ENCODE assay signal across 8 cellular contexts in the genomic region with DNA sequence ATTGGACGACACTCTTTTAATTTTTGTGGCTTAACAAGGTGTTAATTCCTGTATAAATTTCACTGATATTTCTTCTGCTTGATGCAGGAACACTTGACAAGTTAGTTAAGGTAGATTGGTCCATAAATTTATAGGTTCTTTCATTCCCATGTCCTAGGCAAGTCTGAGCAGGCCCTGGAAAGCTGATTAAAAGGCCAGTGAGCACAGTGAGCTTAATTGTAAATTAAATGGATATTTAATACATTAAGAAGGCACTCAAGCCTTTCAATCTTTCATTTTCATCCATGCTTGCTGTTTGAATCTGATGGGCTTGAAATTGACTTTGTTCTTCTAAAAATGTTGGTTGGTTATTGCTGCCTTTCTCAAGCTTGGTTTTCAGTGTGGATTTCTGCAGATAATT.
DNase-seq lines count a peak whose midpoint lies in the region; ATAC-seq and TF ChIP-seq lines count a peak whose summit lies in the region.
"Not testable (repeated sequence)": the region's sequence is repeated elsewhere in the genome, so short reads cannot be mapped to it uniquely, and the experiment has no call there.

No MANE protein-coding gene starts in this region.

- not testable (repeated sequence) for H3K4me3 Mint-ChIP-seq in CD4-positive, alpha-beta T cell; WTC11; MCF 10A (ENCODE audit: unreplicated experiment); nephron progenitor cell
- H3K4me3 Mint-ChIP-seq in IgD-negative memory B cell = peak overlapping the region in 1 of 4 donors; percentile 61

- not testable (repeated sequence) for H3K27me3 ChIP-seq in CD4-positive, alpha-beta T cell (ENCODE audit: control insufficient read depth, insufficient read depth, low read length); left ventricle myocardium inferior (ENCODE audit: low read depth); thyroid gland

- H3K4me3 ChIP-seq in left ventricle myocardium inferior; thyroid gland (replicated peaks in 1 of 3): not testable (repeated sequence)

- H3K9me3 ChIP-seq in CD4-positive, alpha-beta T cell (ENCODE audit: control insufficient read depth, low read length); left ventricle myocardium inferior (replicated peaks); thyroid gland: not testable (repeated sequence)

- H3K4me1 Mint-ChIP-seq in CD4-positive, alpha-beta T cell (ENCODE audit: low read depth) = peaks cover 70% of the 10 kb centered on the region
- peaks cover 49 to 75% (median 59%) of the 10 kb centered on the region in 3 donors for H3K4me1 Mint-ChIP-seq in IgD-negative memory B cell
- H3K4me1 Mint-ChIP-seq in WTC11 = peaks cover 46% of the 10 kb centered on the region
- peaks cover 33% of the 10 kb centered on the region for H3K4me1 Mint-ChIP-seq in MCF 10A (ENCODE audit: insufficient read depth, unreplicated experiment)
- H3K4me1 Mint-ChIP-seq in nephron progenitor cell = peaks cover 87% of the 10 kb centered on the region

- not testable (repeated sequence) for H3K27ac ChIP-seq in CD4-positive, alpha-beta T cell (ENCODE audit: low read depth, low read length)
- H3K27ac ChIP-seq in left ventricle myocardium inferior (replicated peaks) (peak overlapping the region; percentile 52), thyroid gland (peak overlapping the region in 2 of 3 donors; percentile 64 to 76)

- peak overlapping the region; percentile 1 for H3K27ac Mint-ChIP-seq in CD4-positive, alpha-beta T cell
- peak overlapping the region in 2 of 3 donors; percentile 23 to 71 for H3K27ac Mint-ChIP-seq in IgD-negative memory B cell
- peak overlapping the region; percentile 90 for H3K27ac Mint-ChIP-seq in WTC11
- peak overlapping the region; percentile 24 for H3K27ac Mint-ChIP-seq in MCF 10A (ENCODE audit: low read depth, unreplicated experiment)
- H3K27ac Mint-ChIP-seq in nephron progenitor cell = peak overlapping the region; percentile 92

- not testable (repeated sequence) for DNase-seq in CD4-positive, alpha-beta T cell; WTC11 (ENCODE audit: low spot score); MCF 10A (ENCODE audit: unreplicated experiment); left ventricle myocardium inferior; nephron progenitor cell; thyroid gland
- DNase-seq in NCI-H82 (lab: John Stamatoyannopoulos, UW) = peak; percentile 78

- H3K27me3 Mint-ChIP-seq in CD4-positive, alpha-beta T cell; IgD-negative memory B cell; WTC11 (ENCODE audit: low read depth); MCF 10A (ENCODE audit: insufficient read depth, unreplicated experiment); nephron progenitor cell (ENCODE audit: low read depth, poor library complexity): not testable (repeated sequence)

- POLR2A ChIA-PET in CD4-positive, alpha-beta T cell (lab: Charles Lee) = not testable (repeated sequence)
- POLR2A ChIA-PET in WTC11 (lab: Charles Lee) (interaction anchor here (0.5 kb wide), 1 partner anchor 208 kb away, joined by 5 read pairs; no protein-coding TSS in a partner anchor), MCF 10A (lab: Yijun Ruan, JAX) (interaction anchor here (0.7 to 1.1 kb wide), 2 partner anchors 9 to 13 kb away, joined by 3 to 4 read pairs; no protein-coding TSS in a partner anchor)

- H3K36me3 Mint-ChIP-seq in CD4-positive, alpha-beta T cell (ENCODE audit: low read depth) = peaks cover 17% of the 10 kb centered on the region
- not testable (repeated sequence) for H3K36me3 Mint-ChIP-seq in IgD-negative memory B cell, WTC11
- H3K36me3 Mint-ChIP-seq in MCF 10A (ENCODE audit: insufficient read depth, unreplicated experiment) = peaks cover 17% of the 10 kb centered on the region
- peaks cover 14% of the 10 kb centered on the region for H3K36me3 Mint-ChIP-seq in nephron progenitor cell (ENCODE audit: low read depth)

- intact Hi-C loops in CD4-positive, alpha-beta T cell (cut with DNase I, micrococcal nuclease); MCF 10A (cut with micrococcal nuclease); left ventricle myocardium inferior (cut with micrococcal nuclease); thyroid gland (cut with DNase I): not testable (repeated sequence)

- H3K36me3 ChIP-seq in left ventricle myocardium inferior, thyroid gland: not testable (repeated sequence)

- 95 to 100% methylated on average over 1 of the region's 1 CpG for WGBS in thyroid gland, 2 donors

- TF ChIP-seq POLR2A in thyroid gland (IDR thresholded peaks at IDR 0.05) = not testable (repeated sequence)

- TF ChIP-seq CTCF in CD4-positive, alpha-beta T cell (IDR thresholded peaks at IDR 0.05); WTC11 (IDR thresholded peaks at IDR 0.05); MCF 10A (IDR thresholded peaks at IDR 0.05; ENCODE audit: unreplicated experiment); left ventricle myocardium inferior (IDR thresholded peaks at IDR 0.05; ENCODE audit: borderline replicate concordance); nephron progenitor cell (IDR thresholded peaks at IDR 0.05); thyroid gland (IDR thresholded peaks at IDR 0.05): not testable (repeated sequence)

- H3K4me1 ChIP-seq in left ventricle myocardium inferior = peaks cover 88% of the 10 kb centered on the region
- peaks cover 41 to 66% of the 10 kb centered on the region in 2 donors for H3K4me1 ChIP-seq in thyroid gland

- BruUV-seq in MCF 10A (replicated peaks; lab: Mats Ljungman, UMichigan) = not testable (repeated sequence)

- ATAC-seq in CD4-positive, alpha-beta T cell (ENCODE audit: poor library complexity); WTC11: not testable (repeated sequence)

- H3K9me3 Mint-ChIP-seq in CD4-positive, alpha-beta T cell; IgD-negative memory B cell; WTC11; MCF 10A (ENCODE audit: unreplicated experiment); nephron progenitor cell: not testable (repeated sequence)

- CTCF ChIA-PET in CD4-positive, alpha-beta T cell (lab: Charles Lee) = not testable (repeated sequence)
- CTCF ChIA-PET in WTC11 (lab: Charles Lee) (interaction anchor here (1.4 kb wide), 1 partner anchor 153 kb away, joined by 3 read pairs; no protein-coding TSS in a partner anchor), MCF 10A (lab: Yijun Ruan, JAX) (interaction anchor here (0.9 to 6.7 kb wide), 2 partner anchors 9 to 19 kb away, joined by 4 to 64 read pairs; no protein-coding TSS in a partner anchor)

Comparison
In these comparisons a context has a peak if more than half of its experiments do, and no peak if none do; other contexts are left out.
1. H3K27ac Mint-ChIP-seq: peak in every context shown above with its lines; median percentile 92 in nephron progenitor cell; 90 in WTC11; 47 in IgD-negative memory B cell; 24 in MCF 10A; 1 in CD4-positive, alpha-beta T cell.